15 cellular contexts compared by ENCODE assay signal in genomic region chr12:50626026-50626425, GRCh38.
DNase-seq lines count a peak whose midpoint lies in the region; ATAC-seq and TF ChIP-seq lines count a peak whose summit lies in the region.
"Had no signal": no experiment of that assay in that cellular context is flagged by ENCODE, and none has a peak within 500 bp of the region (broad histone marks: within the 10 kb centered on the region; RNA-seq: fewer than 3 reads in every experiment).

No MANE protein-coding gene starts in this region.

- DNase-seq in activated naive CD4-positive, alpha-beta T cell treated with anti-CD3 and anti-CD28 coated beads, Interleukin-2, amount 10 ng/mL, durations not matched to agents 7 days and 5 days = no peak
- no peak for DNase-seq in activated naive CD4-positive, alpha-beta T cell treated with anti-CD3 and anti-CD28 coated beads, Interleukin-2, amount 50 U/mL, for 16 hours
- DNase-seq in NB4 (ENCODE audit: low read depth) = peak; percentile 39
- no peak for DNase-seq in activated B cell treated with CpG ODN at 0.5 μM for 24 hours
- DNase-seq in stimulated activated naive CD4-positive, alpha-beta T cell treated with Interleukin-2 at 50 U/mL for 16 hours (lab: John Stamatoyannopoulos, UW) = no peak
- no peak for DNase-seq in activated T-cell treated with anti-CD3 and anti-CD28 coated beads, Interleukin-2, amount 50 U/mL, for 48 hours
- DNase-seq: heart right ventricle, left lung, NCI-H1417 treated with DMSO at 0.1 percent for 48 hours, NCI-H526 had no signal

- no peaks in the 10 kb centered on the region for H3K27me3 Mint-ChIP-seq in activated naive CD4-positive, alpha-beta T cell treated with anti-CD3 and anti-CD28 coated beads, Interleukin-2, amount 10 ng/mL, durations not matched to agents 7 days and 5 days
- H3K27me3 Mint-ChIP-seq in activated B cell treated with CpG ODN at 0.5 μM for 24 hours = no peaks in the 10 kb centered on the region

- TF ChIP-seq CTCF in NB4 (IDR thresholded peaks at IDR 0.05; ENCODE audit: low read depth, low read length) (no peak), activated B cell treated with CpG ODN at 0.5 μM for 24 hours (IDR thresholded peaks at IDR 0.05) (no peak), neutrophil (IDR thresholded peaks at IDR 0.05) (no peak)

- H3K9me3 Mint-ChIP-seq in activated naive CD4-positive, alpha-beta T cell treated with anti-CD3 and anti-CD28 coated beads, Interleukin-2, amount 10 ng/mL, durations not matched to agents 7 days and 5 days = no peaks in the 10 kb centered on the region
- no peaks in the 10 kb centered on the region for H3K9me3 Mint-ChIP-seq in activated B cell treated with CpG ODN at 0.5 μM for 24 hours

- no peaks in the 10 kb centered on the region for H3K27me3 ChIP-seq in neutrophil
- H3K27me3 ChIP-seq: cardiac muscle cell, heart right ventricle, left lung had no signal

- H3K4me1 Mint-ChIP-seq in activated naive CD4-positive, alpha-beta T cell treated with anti-CD3 and anti-CD28 coated beads, Interleukin-2, amount 10 ng/mL, durations not matched to agents 7 days and 5 days = peaks cover 45% of the 10 kb centered on the region
- peaks cover 51% of the 10 kb centered on the region for H3K4me1 Mint-ChIP-seq in activated B cell treated with CpG ODN at 0.5 μM for 24 hours

- ATAC-seq in activated B cell treated with CpG ODN at 0.5 μM for 24 hours (ENCODE audit: low read depth) (no peak), HG03521 (IDR thresholded peaks at IDR 0.05; ENCODE audit: unreplicated experiment) (no peak)
- ATAC-seq: A549, HCT116, left lung had no signal

- peak overlapping the region; percentile 65 for H3K27ac ChIP-seq in neutrophil
- H3K27ac ChIP-seq: A549 had no signal

- H3K9me3 ChIP-seq in neutrophil = no peaks in the 10 kb centered on the region
- H3K9me3 ChIP-seq: A549, heart right ventricle, left lung had no signal

- TF ChIP-seq POLR2A in NB4 (IDR thresholded peaks at IDR 0.05; ENCODE audit: extremely low read depth, insufficient read length) = no peak

- no peak overlapping the region for H3K4me3 Mint-ChIP-seq in activated naive CD4-positive, alpha-beta T cell treated with anti-CD3 and anti-CD28 coated beads, Interleukin-2, amount 10 ng/mL, durations not matched to agents 7 days and 5 days
- peak overlapping the region; percentile 16 for H3K4me3 Mint-ChIP-seq in activated B cell treated with CpG ODN at 0.5 μM for 24 hours

- POLR2A ChIA-PET in activated B cell treated with CpG ODN at 0.5 μM for 24 hours (lab: Charles Lee) = interaction anchor here (0.9 kb wide), 1 partner anchor 121 kb away, joined by 5 read pairs; the partner anchor contains the start of gene DIP2B

- H3K4me1 ChIP-seq in neutrophil (ENCODE audit: control insufficient read depth in 1 of 2, insufficient read depth in 1 of 2, low read depth in 1 of 2, low read length in 1 of 2) = peaks cover 21 to 27% of the 10 kb centered on the region in 2 experiments

- CTCF ChIA-PET in activated naive CD4-positive, alpha-beta T cell treated with anti-CD3 and anti-CD28 coated beads, Interleukin-2, amount 10 ng/mL, durations not matched to agents 7 days and 5 days (lab: Charles Lee) = no interaction called here
- CTCF ChIA-PET in activated B cell treated with CpG ODN at 0.5 μM for 24 hours (lab: Charles Lee) = no interaction called here

- H3K4me3 ChIP-seq in NB4 (ENCODE audit: low read depth, low read length) (no peak overlapping the region), neutrophil (ENCODE audit: low read depth in 1 of 2, low read length in 1 of 2) (peak overlapping the region in 1 of 2 experiments; percentile 6)
- H3K4me3 ChIP-seq: A549, cardiac muscle cell, heart right ventricle, left lung had no signal

- intact Hi-C loops in activated B cell treated with CpG ODN at 0.5 μM for 24 hours (cut with micrococcal nuclease) = no loop called here

- H3K36me3 ChIP-seq in neutrophil = peaks cover 19% of the 10 kb centered on the region
- H3K36me3 ChIP-seq: cardiac muscle cell had no signal

- H3K27ac Mint-ChIP-seq in activated naive CD4-positive, alpha-beta T cell treated with anti-CD3 and anti-CD28 coated beads, Interleukin-2, amount 10 ng/mL, durations not matched to agents 7 days and 5 days = peak overlapping the region; percentile 2
- peak overlapping the region; percentile 64 for H3K27ac Mint-ChIP-seq in activated B cell treated with CpG ODN at 0.5 μM for 24 hours

- peaks cover 41% of the 10 kb centered on the region for H3K36me3 Mint-ChIP-seq in activated naive CD4-positive, alpha-beta T cell treated with anti-CD3 and anti-CD28 coated beads, Interleukin-2, amount 10 ng/mL, durations not matched to agents 7 days and 5 days
- H3K36me3 Mint-ChIP-seq in activated B cell treated with CpG ODN at 0.5 μM for 24 hours (ENCODE audit: low read depth) = peaks cover 37% of the 10 kb centered on the region
